In the genomic region with DNA sequence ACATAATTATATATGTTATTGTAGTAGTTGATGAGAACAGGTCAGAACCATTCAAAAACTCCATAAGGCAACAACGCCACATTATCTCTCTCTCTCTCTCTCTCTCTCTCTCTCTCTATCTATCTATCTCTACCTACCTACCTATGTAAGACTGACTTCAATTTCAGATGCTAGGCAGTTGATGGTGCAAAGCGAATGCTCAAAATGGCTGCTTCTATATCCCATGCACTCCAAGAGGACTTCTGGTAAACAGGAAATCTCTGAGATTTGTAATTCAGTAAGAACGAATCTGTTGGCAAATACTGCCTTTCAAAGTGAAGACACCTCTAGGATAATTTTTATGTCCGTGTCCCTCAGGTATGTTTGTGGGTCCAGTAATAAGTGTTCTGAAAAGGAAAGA, we compare ENCODE assay signal across 23 cellular contexts. TPM values are rescaled to one million over a fixed set of nuclear protein-coding genes. Genes with fewer than 3 reads are reported as not detected.
"Had no signal": no experiment of that assay in that cellular context is flagged by ENCODE, and none has a peak within 500 bp of the region (broad histone marks: within the 10 kb centered on the region; RNA-seq: fewer than 3 reads in every experiment).

No MANE protein-coding gene starts in this region.

- H3K27me3 ChIP-seq: sigmoid colon, tibial artery had no signal

- DNase-seq: activated CD4-positive, alpha-beta memory T cell treated with anti-CD3 and anti-CD28 coated beads for 36 hours; activated CD4-positive, alpha-beta T cell treated with anti-CD3 and anti-CD28 coated beads for 48 hours; activated CD4-positive, CD25-positive, alpha-beta regulatory T cell; activated effector memory CD4-positive, alpha-beta T cell treated with Interleukin-2 at 50 U/mL for 16 hours; activated naive CD4-positive, alpha-beta T cell treated with anti-CD3 and anti-CD28 coated beads for 36 hours; activated naive CD8-positive, alpha-beta T cell treated with anti-CD3 and anti-CD28 coated beads, Interleukin-2, amount 10 ng/mL, durations not matched to agents 7 days and 5 days; activated T-cell treated with anti-CD3 and anti-CD28 coated beads, Interleukin-2, amount 50 U/mL, for 72 hours; amygdala; effector CD8-positive, alpha-beta T cell; erythroblast; foreskin fibroblast; left colon; lower lobe of right lung; naive thymus-derived CD4-positive, alpha-beta T cell; occipital lobe; sigmoid colon; stimulated activated CD4-positive, alpha-beta T cell treated with anti-CD3 and anti-CD28 coated beads, Interleukin-2, amount 100 ng/mL, for 48 hours; stimulated activated naive CD4-positive, alpha-beta T cell treated with Interleukin-2 at 50 U/mL for 16 hours; tibial artery had no signal

- H3K9me3 Mint-ChIP-seq: activated CD4-positive, alpha-beta memory T cell treated with anti-CD3 and anti-CD28 coated beads for 36 hours; activated naive CD4-positive, alpha-beta T cell treated with anti-CD3 and anti-CD28 coated beads for 36 hours; activated T-cell treated with anti-CD3 and anti-CD28 coated beads, Interleukin-2, amount 50 U/mL, for 72 hours; neural crest cell; T-helper 1 cell treated with Interleukin-12 subunit alpha and Interleukin-12 subunit beta and Interleukin-4 antibody, amounts not matched to agents 30 μg/mL and 1 μg/mL, for 36 hours had no signal

- H3K4me3 ChIP-seq: lower lobe of right lung, sigmoid colon, smooth muscle cell, tibial artery had no signal

- H3K36me3 Mint-ChIP-seq: activated CD4-positive, alpha-beta memory T cell treated with anti-CD3 and anti-CD28 coated beads for 36 hours; activated naive CD8-positive, alpha-beta T cell treated with anti-CD3 and anti-CD28 coated beads, Interleukin-2, amount 10 ng/mL, durations not matched to agents 7 days and 5 days; naive thymus-derived CD4-positive, alpha-beta T cell had no signal

- H3K9me3 ChIP-seq: lower lobe of right lung, sigmoid colon, tibial artery had no signal

- H3K4me3 Mint-ChIP-seq: activated CD4-positive, alpha-beta memory T cell treated with anti-CD3 and anti-CD28 coated beads for 36 hours; activated naive CD4-positive, alpha-beta T cell treated with anti-CD3 and anti-CD28 coated beads for 36 hours; activated naive CD8-positive, alpha-beta T cell treated with anti-CD3 and anti-CD28 coated beads, Interleukin-2, amount 10 ng/mL, durations not matched to agents 7 days and 5 days; activated T-cell treated with anti-CD3 and anti-CD28 coated beads, Interleukin-2, amount 50 U/mL, for 72 hours; naive thymus-derived CD4-positive, alpha-beta T cell; neural crest cell; T-helper 1 cell treated with Interleukin-12 subunit alpha and Interleukin-12 subunit beta and Interleukin-4 antibody, amounts not matched to agents 30 μg/mL and 1 μg/mL, for 36 hours had no signal

- H3K27ac ChIP-seq: lower lobe of right lung had no signal

- FAIRE-seq: keratinocyte had no signal

- H3K4me1 Mint-ChIP-seq: activated naive CD8-positive, alpha-beta T cell treated with anti-CD3 and anti-CD28 coated beads, Interleukin-2, amount 10 ng/mL, durations not matched to agents 7 days and 5 days; naive thymus-derived CD4-positive, alpha-beta T cell had no signal

- H3K4me2 ChIP-seq: smooth muscle cell had no signal

- H3K27ac Mint-ChIP-seq: activated CD4-positive, alpha-beta memory T cell treated with anti-CD3 and anti-CD28 coated beads for 36 hours; activated naive CD4-positive, alpha-beta T cell treated with anti-CD3 and anti-CD28 coated beads for 36 hours; activated naive CD8-positive, alpha-beta T cell treated with anti-CD3 and anti-CD28 coated beads, Interleukin-2, amount 10 ng/mL, durations not matched to agents 7 days and 5 days; activated T-cell treated with anti-CD3 and anti-CD28 coated beads, Interleukin-2, amount 50 U/mL, for 72 hours; naive thymus-derived CD4-positive, alpha-beta T cell; T-helper 1 cell treated with Interleukin-12 subunit alpha and Interleukin-12 subunit beta and Interleukin-4 antibody, amounts not matched to agents 30 μg/mL and 1 μg/mL, for 36 hours had no signal

- ATAC-seq: activated T-cell treated with anti-CD3 and anti-CD28 coated beads, Interleukin-2, amount 50 U/mL, for 72 hours; naive thymus-derived CD4-positive, alpha-beta T cell had no signal

- H3K36me3 ChIP-seq: lower lobe of right lung, sigmoid colon, tibial artery had no signal

RNA-seq across cellular contexts. Expression of gene MEF2C, which starts 43.7 kb away (rescaled TPM):
- total RNA-seq: activated naive CD4-positive, alpha-beta T cell treated with anti-CD3 and anti-CD28 coated beads for 36 hours had no signal
